Comparison of ENCODE assay signal across 8 cellular contexts in genomic region chr7:26199301-26200112, GRCh38. TPM values are rescaled to one million over a fixed set of nuclear protein-coding genes. Genes with fewer than 3 reads are reported as not detected.
DNase-seq lines count a peak whose midpoint lies in the region; ATAC-seq and TF ChIP-seq lines count a peak whose summit lies in the region.

No MANE protein-coding gene starts in this region.

- ATAC-seq in right lobe of liver (peak in 2 of 4 donors; percentile 6 to 8), GM21723 (IDR thresholded peaks at IDR 0.05; ENCODE audit: unreplicated experiment) (no peak)

- peaks cover 98% of the 10 kb centered on the region for H3K36me3 Mint-ChIP-seq in Calu3 (ENCODE audit: insufficient read depth, unreplicated experiment)

- TF ChIP-seq CTCF in Calu3 (IDR thresholded peaks at IDR 0.05; ENCODE audit: unreplicated experiment) (peak; percentile 5), colonic mucosa (IDR thresholded peaks at IDR 0.05) (no peak), right lobe of liver (IDR thresholded peaks at IDR 0.05) (no peak)

- no peaks in the 10 kb centered on the region for H3K27me3 ChIP-seq in colonic mucosa
- H3K27me3 ChIP-seq in right lobe of liver = no peaks in the 10 kb centered on the region

- H3K9me3 ChIP-seq in colonic mucosa (no peaks in the 10 kb centered on the region), right lobe of liver (no peaks in the 10 kb centered on the region)

- H3K9ac ChIP-seq in colonic mucosa (ENCODE audit: low read depth in 2 of 2, low read length in 2 of 2) = peak overlapping the region; percentile 98 to 99

- H3K4me1 ChIP-seq in colonic mucosa (peaks cover 15% of the 10 kb centered on the region), right lobe of liver (peaks cover 0 to 55% (median 16%) of the 10 kb centered on the region in 4 donors)

- H3K4me3 ChIP-seq in colonic mucosa (peak overlapping the region; percentile 90), right lobe of liver (peak overlapping the region; percentile 83 to 88 (median 88))

- no peaks in the 10 kb centered on the region for H3K27me3 Mint-ChIP-seq in Calu3 (ENCODE audit: unreplicated experiment)

- WGBS in right lobe of liver (ENCODE audit: insufficient coverage, low coverage, low lambda C conversion rate, missing lambda C conversion rate) = under 1% methylated on average over 37 of the region's 37 CpGs

- TF ChIP-seq POLR2A in right lobe of liver (IDR thresholded peaks at IDR 0.05) = peak; percentile 5

- H3K27ac Mint-ChIP-seq in Calu3 (ENCODE audit: unreplicated experiment) = peak overlapping the region; percentile 99

- H3K9me3 Mint-ChIP-seq in Calu3 (ENCODE audit: low read depth, unreplicated experiment) = no peaks in the 10 kb centered on the region

- peak overlapping the region; percentile 100 for H3K27ac ChIP-seq in colonic mucosa
- H3K27ac ChIP-seq in right lobe of liver = peak overlapping the region; percentile 97 to 100 (median 100)

- peak overlapping the region; percentile 96 for H3K4me3 Mint-ChIP-seq in Calu3 (ENCODE audit: low read depth, unreplicated experiment)

- H3K4me1 Mint-ChIP-seq in Calu3 (ENCODE audit: low read depth, unreplicated experiment) = peaks cover 35% of the 10 kb centered on the region

- H3K36me3 ChIP-seq in colonic mucosa (peaks cover 18% of the 10 kb centered on the region), right lobe of liver (peaks cover 0 to 35% (median 23%) of the 10 kb centered on the region in 4 donors)

- TSS peak; percentile 18 for BruUV-seq in Calu3 (replicated peaks; lab: Mats Ljungman, UMichigan)

- DNase-seq in Calu3 (peak; percentile 72), MV-4-11 (lab: John Stamatoyannopoulos, UW) (peak; percentile 43), colonic mucosa (peak; percentile 67), right lobe of liver (peak; percentile 65 to 73 (median 70)), GM19240 (ENCODE audit: insufficient read length, low spot score) (no peak)
- DNase-seq in activated CD4-positive, alpha-beta T cell treated with anti-CD3 and anti-CD28 coated beads for 48 hours = peak; percentile 73
- DNase-seq in stimulated activated CD4-positive, alpha-beta T cell treated with anti-CD3 and anti-CD28 coated beads, Interleukin-4, amount 100 ng/mL, for 48 hours (ENCODE audit: low read depth in 2 of 2) = peak; percentile 43 to 47

- CTCF ChIA-PET in Calu3 (lab: Charles Lee) = interaction anchor here (0.7 to 1.5 kb wide), 4 partner anchors 44 to 307 kb away, joined by 3 to 5 read pairs (median 4); partner anchors contain the start of gene NFE2L3

- intact Hi-C loops in Calu3 (cut with micrococcal nuclease; ENCODE audit: unreplicated experiment) = loop anchor here (5.0 kb wide), 6 partner anchors 42 to 307 kb away; no protein-coding TSS in a partner anchor
- intact Hi-C loops in colonic mucosa (cut with DNase I) = loop anchor here (5.0 to 10.0 kb wide), 3 partner anchors 107 to 315 kb away; no protein-coding TSS in a partner anchor
- intact Hi-C loops in right lobe of liver (cut with DNase I) = no loop called here

RNA-seq across cellular contexts. Expression of gene HNRNPA2B1, which starts 1.0 kb away (rescaled TPM):
- total RNA-seq in Calu3 (2022) (880 and 924 TPM in 2 replicates), colonic mucosa (100 to 1,000 TPM; 447 to 769 TPM), right lobe of liver (100 to 1,000 TPM in 4 of 6 experiments, 10 to 100 TPM in 2; 93.5 to 252 (median 165) TPM)

RNA-seq across cellular contexts. Expression of gene CBX3, which starts 2.0 kb away (rescaled TPM):
- total RNA-seq in Calu3 (2022) (390 and 417 TPM in 2 replicates), colonic mucosa (100 to 1,000 TPM; 102 to 135 TPM), right lobe of liver (10 to 100 TPM; 26.4 to 42.1 (median 40.5) TPM)

RNA-seq across cellular contexts. Expression of gene NFE2L3, which starts 47.5 kb away (rescaled TPM):
- total RNA-seq in Calu3 (2022) = 74.3 and 108 TPM in 2 replicates
- 10 to 100 TPM; 12.0 to 13.0 TPM for total RNA-seq in colonic mucosa
- 1 to 10 TPM in 2 of 6 experiments, under 1 TPM in 4; 0.13 to 2.0 (median 0.54) TPM for total RNA-seq in right lobe of liver

Comparison
In these comparisons a context has a peak if more than half of its experiments do, and no peak if none do; other contexts are left out.
1. RNA of gene NFE2L3, which starts 47.5 kb away (total RNA-seq): 74.3 to 108 TPM in Calu3 and 12.0 to 13.0 TPM in colonic mucosa; 0.13 to 2.0 TPM in right lobe of liver; every median in the first group is over 4 times any median in the second.
2. intact Hi-C loops: an anchor here in Calu3 (5.0 kb wide) and colonic mucosa (5.0 to 10.0 kb wide); none called in right lobe of liver.